ENCODE assay signal across 1 cellular context in genomic region chr5:4584982-4585381, GRCh38.
TF ChIP-seq lines count a peak whose summit lies in the region.

No MANE protein-coding gene starts in this region.

TF ChIP-seq in GM23338, 12 proteins besides CTCF, POLR2A, EP300 and RAD21 (continued from another document):
- TF ChIP-seq ZNF462 (CRISPR knock-in tag; IDR thresholded peaks at IDR 0.05) (no peak), EZH2 (IDR thresholded peaks at IDR 0.05; ENCODE audit: low read depth, unreplicated experiment) (no peak), STAT1 (IDR thresholded peaks at IDR 0.05; ENCODE audit: unreplicated experiment) (no peak)
